ENCODE assay signal across 21 cellular contexts in genomic region chr4:39548425-39549067, GRCh38. TPM values are rescaled to one million over a fixed set of nuclear protein-coding genes. Genes with fewer than 3 reads are reported as not detected.
DNase-seq lines count a peak whose midpoint lies in the region; ATAC-seq lines count a peak whose summit lies in the region.
"Had no signal": no experiment of that assay in that cellular context is flagged by ENCODE, and none has a peak within 500 bp of the region (broad histone marks: within the 10 kb centered on the region; RNA-seq: fewer than 3 reads in every experiment).

No MANE protein-coding gene starts in this region.

- intact Hi-C loops in activated T-helper 1 cell treated with anti-CD3 and anti-CD28 coated beads, Interleukin-12 subunit alpha, Interleukin-12 subunit beta, Interleukin-2, Interleukin-4 antibody, amounts not matched to agents 30 ng/mL and 10 ng/mL and 1 ng/mL, durations not matched to agents 14 hours and 24 hours and 36 hours (cut with micrococcal nuclease): no loop called here

- H3K4me1 Mint-ChIP-seq in activated T-helper 1 cell treated with anti-CD3 and anti-CD28 coated beads, Interleukin-12 subunit alpha, Interleukin-12 subunit beta, Interleukin-2, Interleukin-4 antibody, amounts not matched to agents 30 ng/mL and 10 ng/mL and 1 ng/mL, durations not matched to agents 14 hours and 24 hours and 36 hours (ENCODE audit: low read depth): no peaks in the 10 kb centered on the region
- H3K4me1 Mint-ChIP-seq: activated CD4-positive, alpha-beta T cell treated with anti-CD3 and anti-CD28 coated beads, Interleukin-2, amount 10 ng/mL, durations not matched to agents 7 days and 5 days; CD4-positive, CD25-positive, alpha-beta regulatory T cell; memory B cell; naive thymus-derived CD4-positive, alpha-beta T cell had no signal

- no peak overlapping the region for H3K4me3 Mint-ChIP-seq in activated T-helper 1 cell treated with anti-CD3 and anti-CD28 coated beads, Interleukin-12 subunit alpha, Interleukin-12 subunit beta, Interleukin-2, Interleukin-4 antibody, amounts not matched to agents 30 ng/mL and 10 ng/mL and 1 ng/mL, durations not matched to agents 14 hours and 24 hours and 36 hours
- H3K4me3 Mint-ChIP-seq: activated CD4-positive, alpha-beta T cell treated with anti-CD3 and anti-CD28 coated beads, Interleukin-2, amount 10 ng/mL, durations not matched to agents 7 days and 5 days; CD4-positive, CD25-positive, alpha-beta regulatory T cell; memory B cell; naive thymus-derived CD4-positive, alpha-beta T cell; stimulated activated naive CD8-positive, alpha-beta T cell treated with anti-CD3 and anti-CD28 coated beads, Interleukin-15, Interleukin-2, amounts not matched to agents 100 ng/mL and 50 ng/mL, for 24 hours had no signal

- no peak overlapping the region for H3K27ac Mint-ChIP-seq in activated T-helper 1 cell treated with anti-CD3 and anti-CD28 coated beads, Interleukin-12 subunit alpha, Interleukin-12 subunit beta, Interleukin-2, Interleukin-4 antibody, amounts not matched to agents 30 ng/mL and 10 ng/mL and 1 ng/mL, durations not matched to agents 14 hours and 24 hours and 36 hours
- H3K27ac Mint-ChIP-seq: activated CD4-positive, alpha-beta T cell treated with anti-CD3 and anti-CD28 coated beads, Interleukin-2, amount 10 ng/mL, durations not matched to agents 7 days and 5 days; memory B cell; naive thymus-derived CD4-positive, alpha-beta T cell; stimulated activated naive CD8-positive, alpha-beta T cell treated with anti-CD3 and anti-CD28 coated beads, Interleukin-15, Interleukin-2, amounts not matched to agents 100 ng/mL and 50 ng/mL, for 24 hours had no signal

- ATAC-seq in GM21825 (IDR thresholded peaks at IDR 0.05; ENCODE audit: unreplicated experiment): no peak
- ATAC-seq: naive thymus-derived CD4-positive, alpha-beta T cell had no signal

- H3K36me3 Mint-ChIP-seq in activated T-helper 1 cell treated with anti-CD3 and anti-CD28 coated beads, Interleukin-12 subunit alpha, Interleukin-12 subunit beta, Interleukin-2, Interleukin-4 antibody, amounts not matched to agents 30 ng/mL and 10 ng/mL and 1 ng/mL, durations not matched to agents 14 hours and 24 hours and 36 hours (ENCODE audit: low read depth): no peaks in the 10 kb centered on the region

- H3K9me3 Mint-ChIP-seq in activated T-helper 1 cell treated with anti-CD3 and anti-CD28 coated beads, Interleukin-12 subunit alpha, Interleukin-12 subunit beta, Interleukin-2, Interleukin-4 antibody, amounts not matched to agents 30 ng/mL and 10 ng/mL and 1 ng/mL, durations not matched to agents 14 hours and 24 hours and 36 hours: no peaks in the 10 kb centered on the region
- H3K9me3 Mint-ChIP-seq: activated CD4-positive, alpha-beta T cell treated with anti-CD3 and anti-CD28 coated beads, Interleukin-2, amount 10 ng/mL, durations not matched to agents 7 days and 5 days; CD4-positive, CD25-positive, alpha-beta regulatory T cell; memory B cell; stimulated activated naive CD8-positive, alpha-beta T cell treated with anti-CD3 and anti-CD28 coated beads, Interleukin-15, Interleukin-2, amounts not matched to agents 100 ng/mL and 50 ng/mL, for 24 hours had no signal

- peaks cover 3% of the 10 kb centered on the region for H3K27me3 Mint-ChIP-seq in activated T-helper 1 cell treated with anti-CD3 and anti-CD28 coated beads, Interleukin-12 subunit alpha, Interleukin-12 subunit beta, Interleukin-2, Interleukin-4 antibody, amounts not matched to agents 30 ng/mL and 10 ng/mL and 1 ng/mL, durations not matched to agents 14 hours and 24 hours and 36 hours (ENCODE audit: insufficient read depth)
- H3K27me3 Mint-ChIP-seq: activated CD4-positive, alpha-beta T cell treated with anti-CD3 and anti-CD28 coated beads, Interleukin-2, amount 10 ng/mL, durations not matched to agents 7 days and 5 days; CD4-positive, CD25-positive, alpha-beta regulatory T cell; memory B cell; stimulated activated naive CD8-positive, alpha-beta T cell treated with anti-CD3 and anti-CD28 coated beads, Interleukin-15, Interleukin-2, amounts not matched to agents 100 ng/mL and 50 ng/mL, for 24 hours had no signal

- DNase-seq in GM04503 (ENCODE audit: low read depth) (peak; percentile 43), amniotic epithelial cell (ENCODE audit: low read depth) (peak; percentile 48), hepatic stellate cell (ENCODE audit: low spot score) (peak; percentile 9), NK-92 (lab: John Stamatoyannopoulos, UW; ENCODE audit: unreplicated experiment) (no peak), HuH-7 (ENCODE audit: low spot score) (no peak)
- DNase-seq in activated T-helper 1 cell treated with anti-CD3 and anti-CD28 coated beads, Interleukin-12 subunit alpha, Interleukin-12 subunit beta, Interleukin-2, Interleukin-4 antibody, amounts not matched to agents 30 ng/mL and 10 ng/mL and 1 ng/mL, durations not matched to agents 14 hours and 24 hours and 36 hours (ENCODE audit: low spot score): no peak
- DNase-seq: activated CD4-positive, alpha-beta T cell treated with anti-CD3 and anti-CD28 coated beads, Interleukin-2, amount 10 ng/mL, durations not matched to agents 7 days and 5 days; activated CD8-positive, alpha-beta memory T cell treated with anti-CD3 and anti-CD28 coated beads, Interleukin-2, amount 50 U/mL, for 48 hours; activated gamma-delta T cell; amygdala; CD4-positive, CD25-positive, alpha-beta regulatory T cell; DMS53; naive thymus-derived CD4-positive, alpha-beta T cell; NCI-H1694 treated with DMSO at 0.1 percent for 48 hours; NCI-H446 treated with DMSO at 0.1 percent for 48 hours; NK-92 treated with Interleukin-12 subunit alpha and Interleukin-12 subunit beta, amount 100 ng/mL, for 24 hours; T-helper 1 cell; transverse colon had no signal

RNA-seq across cellular contexts. Expression of gene UGDH, which starts 21.3 kb away (rescaled TPM):
- total RNA-seq in activated T-helper 1 cell treated with anti-CD3 and anti-CD28 coated beads, Interleukin-12 subunit alpha, Interleukin-12 subunit beta, Interleukin-2, Interleukin-4 antibody, amounts not matched to agents 30 ng/mL and 10 ng/mL and 1 ng/mL, durations not matched to agents 14 hours and 24 hours and 36 hours: 26.0 and 30.6 TPM in 2 replicates

Comparison
In these comparisons a context has a peak if more than half of its experiments do, and no peak if none do; other contexts are left out.
1. DNase-seq: peak in GM04503 (single experiment), amniotic epithelial cell (single experiment) and hepatic stellate cell (single experiment); none in NK-92 (single experiment), HuH-7 (single experiment) and activated T-helper 1 cell treated with anti-CD3 and anti-CD28 coated beads, Interleukin-12 subunit alpha, Interleukin-12 subunit beta, Interleukin-2, Interleukin-4 antibody, amounts not matched to agents 30 ng/mL and 10 ng/mL and 1 ng/mL, durations not matched to agents 14 hours and 24 hours and 36 hours (single experiment).